ENCODE assay signal across 26 cellular contexts in the genomic region with DNA sequence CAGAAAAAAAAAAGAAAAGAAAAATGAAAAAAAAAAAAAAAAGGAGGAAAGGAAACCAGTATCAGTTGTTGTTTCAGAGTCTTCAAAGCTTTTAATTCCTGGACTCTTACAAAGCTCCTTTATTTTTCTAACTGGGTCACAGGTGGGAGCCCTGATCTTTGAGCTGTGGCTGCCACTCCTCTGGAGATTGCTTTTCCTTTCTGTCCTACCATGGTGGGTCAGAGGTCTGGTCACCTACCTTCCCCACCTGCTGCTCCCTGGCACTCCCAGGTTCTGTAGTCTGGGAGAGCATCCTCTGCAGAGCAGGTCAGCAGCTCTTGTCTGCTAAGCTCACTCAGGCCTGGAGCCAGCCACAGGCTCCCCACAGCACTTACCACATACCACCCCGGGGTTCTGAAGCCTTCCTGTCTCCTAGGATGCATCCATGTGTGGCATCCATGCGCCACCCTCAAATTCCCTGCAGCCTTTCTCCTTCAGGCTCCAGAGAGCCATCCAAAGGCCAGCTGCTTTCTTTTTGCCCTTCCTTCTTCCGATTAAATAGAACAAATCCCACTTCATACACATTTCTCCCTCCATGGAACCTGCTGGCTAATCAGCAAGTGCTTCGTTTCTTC.
DNase-seq lines count a peak whose midpoint lies in the region; ATAC-seq and TF ChIP-seq lines count a peak whose summit lies in the region.
"Had no signal": no experiment of that assay in that cellular context is flagged by ENCODE, and none has a peak within 500 bp of the region (broad histone marks: within the 10 kb centered on the region; RNA-seq: fewer than 3 reads in every experiment).

No MANE protein-coding gene starts in this region.

- peaks cover 11% of the 10 kb centered on the region for H3K4me1 ChIP-seq in ectodermal cell (ENCODE audit: control insufficient read depth, insufficient read depth, low read length)
- peaks cover 35% of the 10 kb centered on the region for H3K4me1 ChIP-seq in parathyroid adenoma
- no peaks in the 10 kb centered on the region for H3K4me1 ChIP-seq in PC-3 (ENCODE audit: insufficient read depth, low read length)
- H3K4me1 ChIP-seq: uterus had no signal

- WGBS in ectodermal cell, 2 experiments, result 79 to 80% methylated on average over 4 of the region's 4 CpGs

- POLR2A ChIA-PET in PC-3 (lab: Charles Lee; ENCODE audit: unreplicated experiment), result no interaction called here

- H3K9me3 ChIP-seq in ectodermal cell (ENCODE audit: control insufficient read depth, low read length) (no peaks in the 10 kb centered on the region), parathyroid adenoma (ENCODE audit: control insufficient read depth, low read length) (no peaks in the 10 kb centered on the region), PC-3 (ENCODE audit: low read length) (no peaks in the 10 kb centered on the region)
- H3K9me3 ChIP-seq: spleen, uterus had no signal

- H3K36me3 ChIP-seq in ectodermal cell (ENCODE audit: control insufficient read depth, insufficient read depth, low read length), result no peaks in the 10 kb centered on the region
- no peaks in the 10 kb centered on the region for H3K36me3 ChIP-seq in parathyroid adenoma (ENCODE audit: control insufficient read depth, insufficient read depth, low read length)
- H3K36me3 ChIP-seq in PC-3 (ENCODE audit: low read depth, low read length), result no peaks in the 10 kb centered on the region
- H3K36me3 ChIP-seq: spleen, uterus had no signal

- no peaks in the 10 kb centered on the region for H3K27me3 ChIP-seq in ectodermal cell (ENCODE audit: control insufficient read depth, insufficient read depth, low read length, poor library complexity, severe bottlenecking)
- H3K27me3 ChIP-seq in parathyroid adenoma (ENCODE audit: control insufficient read depth, insufficient read depth, low read length), result no peaks in the 10 kb centered on the region
- peaks cover 28% of the 10 kb centered on the region for H3K27me3 ChIP-seq in PC-3 (ENCODE audit: low read length)
- H3K27me3 ChIP-seq: spleen, uterus had no signal

- H2AFZ ChIP-seq in parathyroid adenoma (peak overlapping the region; percentile 12), PC-3 (ENCODE audit: low read length) (no peak overlapping the region)
- H2AFZ ChIP-seq: GM23248 had no signal

- peak; percentile 7 for ATAC-seq in GM19351 (IDR thresholded peaks at IDR 0.05; ENCODE audit: unreplicated experiment)
- ATAC-seq in HG03066 (IDR thresholded peaks at IDR 0.05; ENCODE audit: low read depth, unreplicated experiment), result peak; percentile 28
- ATAC-seq in esophagus mucosa, result no peak
- no peak for ATAC-seq in PC-3
- ATAC-seq: left lobe of liver; stimulated activated memory B cell treated with anti-CD40 and anti-IgM and Interleukin-4, amounts not matched to agents 10 μg/mL and 1 μg/mL and 100 μg/mL, for 72 hours had no signal

- H3K4me2 ChIP-seq in parathyroid adenoma (ENCODE audit: low read length) (no peak overlapping the region), PC-3 (ENCODE audit: low read length) (no peak overlapping the region)

- H3K9me2 ChIP-seq in PC-3 (replicated peaks; ENCODE audit: low read length), result no peaks in the 10 kb centered on the region

- H3K79me2 ChIP-seq in parathyroid adenoma (no peaks in the 10 kb centered on the region), PC-3 (ENCODE audit: low read length) (no peaks in the 10 kb centered on the region)

- TF ChIP-seq CTCF in parathyroid adenoma (IDR thresholded peaks at IDR 0.05) (no peak), PC-3 (conservative IDR thresholded peaks at IDR 0.05; ENCODE audit: low read depth, low read length) (no peak)

- peak overlapping the region; percentile 3 for H3K27ac ChIP-seq in ectodermal cell (ENCODE audit: insufficient read depth, low read depth, low read length, poor library complexity, severe bottlenecking)
- H3K27ac ChIP-seq in parathyroid adenoma, result peak overlapping the region; percentile 96
- no peak overlapping the region for H3K27ac ChIP-seq in PC-3 (ENCODE audit: low read length)
- H3K27ac ChIP-seq: epithelial cell of prostate, GM23248, spleen, uterus had no signal

- DNase-seq in NCI-H1694 (lab: John Stamatoyannopoulos, UW) (no peak), PC-3 (no peak), NCI-H1092 treated with DMSO at 0.1 percent for 48 hours (lab: John Stamatoyannopoulos, UW) (no peak)
- DNase-seq: ACHN; activated CD4-positive, alpha-beta T cell treated with anti-CD3 and anti-CD28 coated beads for 1 hour; activated effector memory CD4-positive, alpha-beta T cell treated with anti-CD3 and anti-CD28 coated beads, Interleukin-2, amount 50 U/mL, for 16 hours; activated naive CD8-positive, alpha-beta T cell treated with anti-CD3 and anti-CD28 coated beads, Interleukin-2, amount 10 ng/mL, durations not matched to agents 7 days and 5 days; Calu3; GM23248; head of caudate nucleus; Kasumi-1; mesendoderm; naive B cell; NCI-H1048; NCI-H2081; spleen; stimulated activated CD4-positive, alpha-beta T cell treated with anti-CD3 and anti-CD28 coated beads, Interleukin-2, amount 100 ng/mL, for 48 hours; uterus had no signal

- intact Hi-C loops in PC-3 (cut with micrococcal nuclease), result no loop called here

- CTCF ChIA-PET in PC-3 (lab: Charles Lee), result no interaction called here

- no peaks in the 10 kb centered on the region for H4K20me1 ChIP-seq in PC-3 (ENCODE audit: low read length)

- H3K4me3 ChIP-seq in ectodermal cell (ENCODE audit: insufficient read depth, low read depth, low read length), result no peak overlapping the region
- no peak overlapping the region for H3K4me3 ChIP-seq in parathyroid adenoma (ENCODE audit: low read depth, low read length)
- H3K4me3 ChIP-seq in PC-3 (ENCODE audit: low read length), result no peak overlapping the region
- H3K4me3 ChIP-seq: GM23248, spleen, uterus had no signal

- no TSS peak for BruUV-seq in PC-3 (replicated peaks; lab: Mats Ljungman, UMichigan)

- H3K9ac ChIP-seq in parathyroid adenoma, result no peak overlapping the region
- H3K9ac ChIP-seq in PC-3 (ENCODE audit: low read length), result no peak overlapping the region
- H3K9ac ChIP-seq: GM23248 had no signal

- H3F3A ChIP-seq in PC-3 (ENCODE audit: low read length, unreplicated experiment), result no peaks in the 10 kb centered on the region

Comparison
In these comparisons a context has a peak if more than half of its experiments do, and no peak if none do; other contexts are left out.
1. ATAC-seq: peak in GM19351 (single experiment) and HG03066 (single experiment); none in esophagus mucosa (single experiment) and PC-3 (single experiment).